ENCODE assay signal across 22 cellular contexts in the genomic region with DNA sequence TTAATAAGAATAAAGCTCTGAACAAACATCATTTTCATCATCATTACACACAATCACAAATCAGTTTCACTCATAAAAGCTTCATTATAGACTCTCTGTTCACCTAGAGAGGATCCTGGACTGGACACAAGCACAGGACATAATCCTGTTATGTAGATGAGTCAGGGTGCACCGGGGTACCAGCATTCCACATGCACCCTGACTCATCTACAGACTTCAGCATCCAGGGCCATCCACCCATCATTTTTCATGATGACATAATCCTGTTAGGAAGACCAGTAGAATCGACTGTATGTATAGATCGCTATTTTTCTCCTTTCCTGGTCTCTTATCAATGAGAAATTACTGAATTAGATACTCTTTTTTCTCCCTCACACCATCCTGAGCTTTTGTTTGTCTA.
DNase-seq lines count a peak whose midpoint lies in the region; TF ChIP-seq lines count a peak whose summit lies in the region.
"Had no signal": no experiment of that assay in that cellular context is flagged by ENCODE, and none has a peak within 500 bp of the region (broad histone marks: within the 10 kb centered on the region; RNA-seq: fewer than 3 reads in every experiment).

No MANE protein-coding gene starts in this region.

- intact Hi-C loops in OCI-LY7 (cut with micrococcal nuclease; ENCODE audit: unreplicated experiment) = no loop called here

- no peaks in the 10 kb centered on the region for H3K4me1 ChIP-seq in OCI-LY7 (ENCODE audit: insufficient read depth, low read length, poor library complexity, severe bottlenecking)
- no peaks in the 10 kb centered on the region for H3K4me1 ChIP-seq in smooth muscle cell (ENCODE audit: low read depth)
- H3K4me1 ChIP-seq: body of pancreas, gastrocnemius medialis, left lung had no signal

- no peaks in the 10 kb centered on the region for H4K20me1 ChIP-seq in OCI-LY7 (ENCODE audit: insufficient read depth, low read length)
- no peaks in the 10 kb centered on the region for H4K20me1 ChIP-seq in smooth muscle cell (ENCODE audit: low read depth)

- H3K27ac ChIP-seq in AG04450 (ENCODE audit: low read depth, low read length) (no peak overlapping the region), OCI-LY7 (ENCODE audit: low read depth, low read length, poor library complexity, severe bottlenecking) (no peak overlapping the region), smooth muscle cell (ENCODE audit: low read depth) (no peak overlapping the region)
- H3K27ac ChIP-seq: body of pancreas, coronary artery, gastrocnemius medialis, left lung had no signal

- H3K79me2 ChIP-seq in OCI-LY7 (ENCODE audit: insufficient read depth, low read depth, low read length) = no peaks in the 10 kb centered on the region
- no peaks in the 10 kb centered on the region for H3K79me2 ChIP-seq in smooth muscle cell (ENCODE audit: low read depth)

- H3K9me3 ChIP-seq in AG04450 (ENCODE audit: control insufficient read depth, insufficient read depth, low read length) (no peaks in the 10 kb centered on the region), OCI-LY7 (ENCODE audit: low read length) (no peaks in the 10 kb centered on the region), smooth muscle cell (replicated peaks; ENCODE audit: low read depth) (no peaks in the 10 kb centered on the region)
- H3K9me3 ChIP-seq: body of pancreas, gastrocnemius medialis, left lung had no signal

- no peak overlapping the region for H3K9ac ChIP-seq in smooth muscle cell (ENCODE audit: low read depth)

- CTCF ChIA-PET in AG04450 (lab: Charles Lee) = no interaction called here
- CTCF ChIA-PET in OCI-LY7 (lab: Charles Lee; ENCODE audit: unreplicated experiment) = no interaction called here

- WGBS in smooth muscle cell (ENCODE audit: low lambda C conversion rate) = 49% methylated on average over 3 of the region's 3 CpGs

- peak overlapping the region; percentile 43; the same call in 1 of the 2 replicates for H3K27ac Mint-ChIP-seq in HFFc6
- H3K27ac Mint-ChIP-seq: activated naive CD4-positive, alpha-beta T cell treated with anti-CD3 and anti-CD28 coated beads, Interleukin-2, amount 50 U/mL, for 72 hours; CD8-positive, alpha-beta T cell had no signal

- in situ Hi-C loops in GM13977 (cut with MboI; ENCODE audit: low pct_unique_long_range_greater_than_20kb, low sequenced_read_pairs, unreplicated experiment) = no loop called here

- no peak overlapping the region; the same call in 1 of the 2 replicates for H3K4me3 Mint-ChIP-seq in HFFc6
- H3K4me3 Mint-ChIP-seq: CD8-positive, alpha-beta T cell had no signal

- H3K27me3 ChIP-seq in AG04450 (ENCODE audit: control insufficient read depth, insufficient read depth, low read length) = no peaks in the 10 kb centered on the region
- no peaks in the 10 kb centered on the region for H3K27me3 ChIP-seq in smooth muscle cell (ENCODE audit: low read depth)
- H3K27me3 ChIP-seq: body of pancreas, gastrocnemius medialis, left lung had no signal

- no peaks in the 10 kb centered on the region for H3K9me2 ChIP-seq in OCI-LY7 (ENCODE audit: insufficient read depth, low read length)

- H3K36me3 Mint-ChIP-seq in HFFc6 (ENCODE audit: low read depth) = no peaks in the 10 kb centered on the region
- H3K36me3 Mint-ChIP-seq: activated naive CD4-positive, alpha-beta T cell treated with anti-CD3 and anti-CD28 coated beads, Interleukin-2, amount 50 U/mL, for 72 hours; CD8-positive, alpha-beta T cell had no signal

- no peaks in the 10 kb centered on the region for H3F3A ChIP-seq in smooth muscle cell (ENCODE audit: low read depth)

- H3K4me1 Mint-ChIP-seq in HFFc6 (ENCODE audit: low read depth) = peaks cover 6% of the 10 kb centered on the region

- H3K9me3 Mint-ChIP-seq in HFFc6 = no peaks in the 10 kb centered on the region
- H3K9me3 Mint-ChIP-seq: activated naive CD4-positive, alpha-beta T cell treated with anti-CD3 and anti-CD28 coated beads, Interleukin-2, amount 50 U/mL, for 72 hours; CD8-positive, alpha-beta T cell had no signal

- H3K4me2 ChIP-seq in OCI-LY7 (ENCODE audit: low read length) (no peak overlapping the region), smooth muscle cell (no peak overlapping the region)

- H3K36me3 ChIP-seq in OCI-LY7 (ENCODE audit: insufficient read depth, low read length) (no peaks in the 10 kb centered on the region), smooth muscle cell (ENCODE audit: low read depth) (no peaks in the 10 kb centered on the region)
- H3K36me3 ChIP-seq: gastrocnemius medialis, left lung had no signal

- POLR2A ChIA-PET in AG04450 (lab: Yijun Ruan, JAX) = no interaction called here
- POLR2A ChIA-PET in OCI-LY7 (lab: Charles Lee) = no interaction called here

- H3K4me3 ChIP-seq in AG04450 (ENCODE audit: low read depth, low read length) (no peak overlapping the region), fibroblast of pulmonary artery (replicated peaks; ENCODE audit: low read depth, low read length) (no peak overlapping the region), OCI-LY7 (ENCODE audit: low read depth, low read length, poor library complexity, severe bottlenecking) (no peak overlapping the region), smooth muscle cell (no peak overlapping the region)
- H3K4me3 ChIP-seq: body of pancreas, coronary artery, gastrocnemius medialis, left lung had no signal

- no TSS peak for BruUV-seq in OCI-LY7 (replicated peaks; lab: Mats Ljungman, UMichigan)

- H2AFZ ChIP-seq in OCI-LY7 (ENCODE audit: low read length) = no peak overlapping the region
- no peak overlapping the region for H2AFZ ChIP-seq in smooth muscle cell (ENCODE audit: low read depth)

- DNase-seq in AG04450 (ENCODE audit: low read depth, low spot score) = peak; percentile 2
- DNase-seq in HFFc6 = peak; percentile 49
- DNase-seq in SW480 (ENCODE audit: low spot score) = peak; percentile 1
- peak; percentile 12 for DNase-seq in fibroblast of pulmonary artery (ENCODE audit: low read depth)
- DNase-seq in OCI-LY7 (ENCODE audit: low spot score) = no peak
- no peak for DNase-seq in Ammon's horn (ENCODE audit: low spot score)
- DNase-seq in GM13977 (ENCODE audit: low spot score) = no peak
- no peak for DNase-seq in smooth muscle cell (lab: John Stamatoyannopoulos, UW; ENCODE audit: unreplicated experiment)
- DNase-seq: activated CD4-positive, CD25-positive, alpha-beta regulatory T cell treated with anti-CD3 and anti-CD28 coated beads, Interleukin-2, amount 50 U/mL, for 72 hours; body of pancreas; CD8-positive, alpha-beta T cell; DND-41; gastrocnemius medialis; Kasumi-1; left lung; NCI-H1105 treated with DMSO at 0.1 percent for 48 hours; NCI-H524 treated with DMSO at 0.1 percent for 48 hours; OCI-M1; stimulated activated CD4-positive, alpha-beta T cell treated with anti-CD3 and anti-CD28 coated beads, Interleukin-12 subunit alpha, Interleukin-12 subunit beta, amount 100 ng/mL, for 4 hours; T-helper 9 cell had no signal

- no peaks in the 10 kb centered on the region for H3K27me3 Mint-ChIP-seq in HFFc6 (ENCODE audit: insufficient read depth)

- no peak for TF ChIP-seq CTCF in AG04450 (IDR thresholded peaks at IDR 0.05; ENCODE audit: low read depth, low read length)
- no peak for TF ChIP-seq CTCF in HFFc6 (IDR thresholded peaks at IDR 0.05)
- TF ChIP-seq CTCF in fibroblast of pulmonary artery (IDR thresholded peaks at IDR 0.05; ENCODE audit: low read length, missing control alignments) = no peak
- TF ChIP-seq CTCF in OCI-LY7 (conservative IDR thresholded peaks at IDR 0.05; ENCODE audit: low read length) = no peak
- TF ChIP-seq CTCF in GM13977 (IDR thresholded peaks at IDR 0.05; ENCODE audit: extremely low read depth, insufficient read depth, missing control alignments) = no peak
- no peak for TF ChIP-seq CTCF in smooth muscle cell (IDR thresholded peaks at IDR 0.05; ENCODE audit: borderline replicate concordance, insufficient read depth, poor library complexity, severe bottlenecking)

Comparison
In these comparisons a context has a peak if more than half of its experiments do, and no peak if none do; other contexts are left out.
1. DNase-seq: peak in AG04450 (single experiment), HFFc6 (single experiment), SW480 (single experiment) and fibroblast of pulmonary artery (single experiment); none in OCI-LY7 (single experiment), Ammon's horn (single experiment), GM13977 (single experiment) and smooth muscle cell (single experiment).